ENCODE assay signal across 12 cellular contexts in genomic region chr17:7846765-7847661, GRCh38. TPM values are rescaled to one million over a fixed set of nuclear protein-coding genes. Genes with fewer than 3 reads are reported as not detected.
A peak's percentile ranks its signal among the peaks of the same experiment; 100 is the strongest.
DNase-seq lines count a peak whose midpoint lies in the region; TF ChIP-seq lines count a peak whose summit lies in the region.
"Had no signal": no experiment of that assay in that cellular context is flagged by ENCODE, and none has a peak within 500 bp of the region (broad histone marks: within the 10 kb centered on the region; RNA-seq: fewer than 3 reads in every experiment).

No MANE protein-coding gene starts in this region.

- H3K27me3 ChIP-seq in endodermal cell (ENCODE audit: control insufficient read depth, insufficient read depth, low read length, poor library complexity, severe bottlenecking) (no peaks in the 10 kb centered on the region), sigmoid colon (no peaks in the 10 kb centered on the region)
- H3K27me3 ChIP-seq: tibial nerve had no signal

- H3K9ac ChIP-seq in endodermal cell (ENCODE audit: extremely low read depth, low read length, poor library complexity, severe bottlenecking) = no peak overlapping the region

- DNase-seq in activated effector memory CD4-positive, alpha-beta T cell treated with anti-CD3 and anti-CD28 coated beads, Interleukin-2, amount 50 U/mL, for 16 hours = peak; percentile 63
- no peak for DNase-seq in activated effector memory CD4-positive, alpha-beta T cell treated with Interleukin-2 at 50 U/mL for 16 hours
- no peak for DNase-seq in activated CD4-positive, alpha-beta T cell treated with anti-CD3 and anti-CD28 coated beads, Interleukin-2, amount 10 ng/mL, durations not matched to agents 7 days and 5 days
- DNase-seq in endodermal cell (peak; percentile 38), sigmoid colon (peak; percentile 69), H4 (ENCODE audit: low spot score) (no peak), hepatic stellate cell (ENCODE audit: low spot score) (no peak), NCI-H2171 (lab: John Stamatoyannopoulos, UW) (no peak)
- DNase-seq: hypothalamus, NCI-H1930, NCI-H524 had no signal

- intact Hi-C loops in sigmoid colon (cut with DNase I) = no loop called here

- H3K4me1 Mint-ChIP-seq in activated CD4-positive, alpha-beta T cell treated with anti-CD3 and anti-CD28 coated beads, Interleukin-2, amount 10 ng/mL, durations not matched to agents 7 days and 5 days = peaks cover 34% of the 10 kb centered on the region
- H3K4me1 Mint-ChIP-seq in endodermal cell = peaks cover 9% of the 10 kb centered on the region

- H3K9me3 ChIP-seq in endodermal cell (ENCODE audit: control insufficient read depth, low read length) (no peaks in the 10 kb centered on the region), sigmoid colon (no peaks in the 10 kb centered on the region)
- H3K9me3 ChIP-seq: tibial nerve had no signal

- POLR2A ChIA-PET in activated CD4-positive, alpha-beta T cell treated with anti-CD3 and anti-CD28 coated beads, Interleukin-2, amount 10 ng/mL, durations not matched to agents 7 days and 5 days (lab: Charles Lee) = no interaction called here

- H3K36me3 Mint-ChIP-seq in activated CD4-positive, alpha-beta T cell treated with anti-CD3 and anti-CD28 coated beads, Interleukin-2, amount 10 ng/mL, durations not matched to agents 7 days and 5 days (ENCODE audit: low read depth) = peaks cover 6% of the 10 kb centered on the region
- H3K36me3 Mint-ChIP-seq in endodermal cell (ENCODE audit: low read depth) = peaks cover 37% of the 10 kb centered on the region

- 92 to 97% methylated on average over 13 to 34 of the region's 34 CpGs for WGBS in endodermal cell (ENCODE audit: insufficient coverage in 1 of 2, insufficient read length in 1 of 2), 2 experiments
- 87 to 90% methylated on average over 34 of the region's 34 CpGs for WGBS in sigmoid colon, 2 donors

- TF ChIP-seq CTCF in endodermal cell (conservative IDR thresholded peaks at IDR 0.05) = no peak
- TF ChIP-seq CTCF in sigmoid colon (IDR thresholded peaks at IDR 0.05) = no peak

- H3K27ac Mint-ChIP-seq in activated CD4-positive, alpha-beta T cell treated with anti-CD3 and anti-CD28 coated beads, Interleukin-2, amount 10 ng/mL, durations not matched to agents 7 days and 5 days = peak overlapping the region; percentile 31
- H3K27ac Mint-ChIP-seq in endodermal cell = no peak overlapping the region

- no peaks in the 10 kb centered on the region for H3K9me3 Mint-ChIP-seq in activated CD4-positive, alpha-beta T cell treated with anti-CD3 and anti-CD28 coated beads, Interleukin-2, amount 10 ng/mL, durations not matched to agents 7 days and 5 days
- no peaks in the 10 kb centered on the region for H3K9me3 Mint-ChIP-seq in endodermal cell

- no peaks in the 10 kb centered on the region for H3K27me3 Mint-ChIP-seq in activated CD4-positive, alpha-beta T cell treated with anti-CD3 and anti-CD28 coated beads, Interleukin-2, amount 10 ng/mL, durations not matched to agents 7 days and 5 days
- peaks cover 3% of the 10 kb centered on the region for H3K27me3 Mint-ChIP-seq in endodermal cell (ENCODE audit: insufficient read depth)

- TF ChIP-seq POLR2A in sigmoid colon (IDR thresholded peaks at IDR 0.05) = no peak

- H3K4me3 Mint-ChIP-seq in activated CD4-positive, alpha-beta T cell treated with anti-CD3 and anti-CD28 coated beads, Interleukin-2, amount 10 ng/mL, durations not matched to agents 7 days and 5 days = no peak overlapping the region
- no peak overlapping the region for H3K4me3 Mint-ChIP-seq in endodermal cell

- H3K27ac ChIP-seq in endodermal cell (ENCODE audit: low read depth, low read length) (no peak overlapping the region), sigmoid colon (no peak overlapping the region)
- H3K27ac ChIP-seq: tibial nerve had no signal

- CTCF ChIA-PET in activated CD4-positive, alpha-beta T cell treated with anti-CD3 and anti-CD28 coated beads, Interleukin-2, amount 10 ng/mL, durations not matched to agents 7 days and 5 days (lab: Charles Lee) = interaction anchor here (1.3 to 2.4 kb wide), 2 partner anchors 10 to 12 kb away, joined by 3 to 19 read pairs; partner anchors contain the start of gene NAA38

- H3K36me3 ChIP-seq in endodermal cell (ENCODE audit: control insufficient read depth, insufficient read depth, low read length) = peaks cover 44% of the 10 kb centered on the region
- H3K36me3 ChIP-seq in sigmoid colon = peaks cover 34 to 65% (median 50%) of the 10 kb centered on the region in 4 donors

- H3K4me3 ChIP-seq in endodermal cell (ENCODE audit: low read length) = no peak overlapping the region
- no peak overlapping the region for H3K4me3 ChIP-seq in sigmoid colon
- H3K4me3 ChIP-seq: tibial nerve had no signal

- TF ChIP-seq EP300 in sigmoid colon (IDR thresholded peaks at IDR 0.05) = no peak

- H3K4me1 ChIP-seq in endodermal cell (ENCODE audit: control insufficient read depth, insufficient read depth, low read length) (no peaks in the 10 kb centered on the region), sigmoid colon (peaks cover 0 to 48% (median 29%) of the 10 kb centered on the region in 4 donors)

RNA-seq across cellular contexts. Expression of gene TMEM88, which starts 7.9 kb away (rescaled TPM):
- under 1 TPM; 0.55 to 0.87 TPM for total RNA-seq in activated CD4-positive, alpha-beta T cell treated with anti-CD3 and anti-CD28 coated beads, Interleukin-2, amount 10 ng/mL, durations not matched to agents 7 days and 5 days
- 10 to 100 TPM; 16.8 to 26.8 TPM for total RNA-seq in endodermal cell
- polyA plus RNA-seq in endodermal cell (2013, experiment 1 of 2) = 24.6 TPM
- 22.9 TPM for polyA plus RNA-seq in endodermal cell (2013, experiment 2 of 2)
- 10 to 100 TPM in 3 of 4 donors, 1 to 10 TPM in 1; 6.8 to 19.9 (median 10.5) TPM for total RNA-seq in sigmoid colon
- polyA plus RNA-seq in sigmoid colon = 10 to 100 TPM in 1 of 3 donors, 1 to 10 TPM in 2; 2.4 to 11.4 (median 9.0) TPM
- not detected in 2 replicates for total RNA-seq in H4 (2014; rRNA removed; shearing (Covaris generic))

RNA-seq across cellular contexts. Expression of gene NAA38, which starts 10.3 kb away (rescaled TPM):
- total RNA-seq in activated CD4-positive, alpha-beta T cell treated with anti-CD3 and anti-CD28 coated beads, Interleukin-2, amount 10 ng/mL, durations not matched to agents 7 days and 5 days = 10 to 100 TPM; 84.2 to 93.0 TPM
- total RNA-seq in endodermal cell (10 to 100 TPM; 38.9 to 44.8 TPM), sigmoid colon (100 to 1,000 TPM in 3 of 4 donors, 10 to 100 TPM in 1; 92.4 to 206 (median 106) TPM)
- polyA plus RNA-seq in endodermal cell (2013, experiment 1 of 2) = 65.6 TPM
- 58.9 TPM for polyA plus RNA-seq in endodermal cell (2013, experiment 2 of 2)
- 100 to 1,000 TPM in 2 of 3 donors, 10 to 100 TPM in 1; 99.4 to 148 (median 138) TPM for polyA plus RNA-seq in sigmoid colon
- 70.3 and 104 TPM in 2 replicates for total RNA-seq in H4 (2014; rRNA removed; shearing (Covaris generic))

RNA-seq across cellular contexts. Expression of gene CYB5D1, which starts 10.8 kb away (rescaled TPM):
- total RNA-seq in activated CD4-positive, alpha-beta T cell treated with anti-CD3 and anti-CD28 coated beads, Interleukin-2, amount 10 ng/mL, durations not matched to agents 7 days and 5 days = 1 to 10 TPM; 8.2 to 9.0 TPM
- total RNA-seq in endodermal cell = 10 to 100 TPM; 10.6 to 12.9 TPM
- 10.5 TPM for polyA plus RNA-seq in endodermal cell (2013, experiment 1 of 2)
- polyA plus RNA-seq in endodermal cell (2013, experiment 2 of 2) = 8.3 TPM
- total RNA-seq in sigmoid colon = 10 to 100 TPM in 2 of 4 donors, 1 to 10 TPM in 2; 7.1 to 14.4 (median 10.7) TPM
- polyA plus RNA-seq in sigmoid colon = 1 to 10 TPM; 4.2 to 8.6 (median 4.6) TPM
- total RNA-seq in H4 (2014; rRNA removed; shearing (Covaris generic)) = 4.0 and 7.5 TPM in 2 replicates

RNA-seq across cellular contexts. Expression of gene KDM6B, which starts 13.0 kb away (rescaled TPM):
- total RNA-seq in activated CD4-positive, alpha-beta T cell treated with anti-CD3 and anti-CD28 coated beads, Interleukin-2, amount 10 ng/mL, durations not matched to agents 7 days and 5 days = 10 to 100 TPM; 12.3 to 12.8 TPM
- total RNA-seq in endodermal cell (10 to 100 TPM; 53.3 to 60.3 TPM), sigmoid colon (10 to 100 TPM in 1 of 4 donors, 1 to 10 TPM in 3; 6.1 to 11.6 (median 8.5) TPM)
- polyA plus RNA-seq in endodermal cell (2013, experiment 1 of 2) = 44.5 TPM
- 40.5 TPM for polyA plus RNA-seq in endodermal cell (2013, experiment 2 of 2)
- polyA plus RNA-seq in sigmoid colon = 10 to 100 TPM in 1 of 3 donors, 1 to 10 TPM in 2; 5.5 to 19.4 (median 6.0) TPM
- total RNA-seq in H4 (2014; rRNA removed; shearing (Covaris generic)) = 0.21 and 4.1 TPM in 2 replicates

RNA-seq across cellular contexts. Expression of gene CHD3, which starts 41.6 kb away (rescaled TPM):
- 100 to 1,000 TPM; 216 to 223 TPM for total RNA-seq in activated CD4-positive, alpha-beta T cell treated with anti-CD3 and anti-CD28 coated beads, Interleukin-2, amount 10 ng/mL, durations not matched to agents 7 days and 5 days
- 10 to 100 TPM; 55.0 to 64.1 TPM for total RNA-seq in endodermal cell
- polyA plus RNA-seq in endodermal cell (2013, experiment 1 of 2) = 66.3 TPM
- polyA plus RNA-seq in endodermal cell (2013, experiment 2 of 2) = 63.7 TPM
- total RNA-seq in sigmoid colon = 100 to 1,000 TPM in 3 of 4 donors, 10 to 100 TPM in 1; 97.2 to 147 (median 117) TPM
- 10 to 100 TPM; 33.8 to 88.9 (median 47.4) TPM for polyA plus RNA-seq in sigmoid colon
- 26.5 and 35.0 TPM in 2 replicates for total RNA-seq in H4 (2014; rRNA removed; shearing (Covaris generic))

Comparison
In these comparisons a context has a peak if more than half of its experiments do, and no peak if none do; other contexts are left out.
1. DNase-seq: peak in activated effector memory CD4-positive, alpha-beta T cell treated with anti-CD3 and anti-CD28 coated beads, Interleukin-2, amount 50 U/mL, for 16 hours (single experiment), endodermal cell (single experiment) and sigmoid colon (single experiment); none in activated effector memory CD4-positive, alpha-beta T cell treated with Interleukin-2 at 50 U/mL for 16 hours (single experiment), activated CD4-positive, alpha-beta T cell treated with anti-CD3 and anti-CD28 coated beads, Interleukin-2, amount 10 ng/mL, durations not matched to agents 7 days and 5 days (single experiment), H4 (single experiment), hepatic stellate cell (single experiment) and NCI-H2171 (single experiment).